In the genomic region with DNA sequence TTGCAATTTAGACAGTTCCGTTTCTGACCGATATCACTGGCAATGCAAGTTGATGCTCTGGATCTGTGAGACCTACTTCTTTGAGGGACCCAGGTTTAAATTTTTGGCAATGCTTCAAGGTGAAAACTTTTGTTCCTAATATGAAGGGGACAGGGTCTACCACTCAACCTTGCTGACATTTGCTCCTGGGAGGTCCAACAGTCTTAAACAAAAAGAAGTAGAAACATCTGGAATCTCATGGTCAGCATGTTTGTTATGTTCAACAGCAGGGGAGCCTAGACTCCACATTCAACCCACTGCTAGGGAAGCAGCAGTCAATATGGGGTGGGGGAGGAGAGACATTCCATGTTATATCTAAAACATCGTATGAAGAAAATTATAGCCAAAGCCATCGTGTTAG, we compare ENCODE assay signal across 19 cellular contexts.
DNase-seq lines count a peak whose midpoint lies in the region; ATAC-seq and TF ChIP-seq lines count a peak whose summit lies in the region.
"Had no signal": no experiment of that assay in that cellular context is flagged by ENCODE, and none has a peak within 500 bp of the region (broad histone marks: within the 10 kb centered on the region; RNA-seq: fewer than 3 reads in every experiment).

No MANE protein-coding gene starts in this region.

- peak overlapping the region; percentile 75 for H3K27ac ChIP-seq in HUES48 (ENCODE audit: low read depth, low read length)
- H3K27ac ChIP-seq: BLaER1, HL-60, KMS-11 had no signal

- no peak for DNase-seq in WTC11 (ENCODE audit: low spot score)
- peak; percentile 62 for DNase-seq in choroid plexus epithelial cell (ENCODE audit: low read depth)
- peak; percentile 20 for DNase-seq in iPS-NIHi11 (ENCODE audit: low spot score)
- DNase-seq in head of caudate nucleus = no peak
- no peak for DNase-seq in stimulated activated CD4-positive, alpha-beta T cell treated with anti-CD3 and anti-CD28 coated beads, Interleukin-4, amount 100 ng/mL, for 4 hours
- no peak for DNase-seq in NCI-H526 (lab: John Stamatoyannopoulos, UW)
- no peak for DNase-seq in GM19238 (ENCODE audit: insufficient read length, low spot score)
- DNase-seq: CD4-positive, CD25-positive, alpha-beta regulatory T cell; DND-41; GOT3; HCEC 1CT; MM.1S; NCI-H1694; NCI-H2081; NCI-H2227 treated with DMSO at 0.1 percent for 48 hours had no signal

- H3K4me3 ChIP-seq in HUES48 (ENCODE audit: low read depth, low read length) (no peak overlapping the region), choroid plexus epithelial cell (ENCODE audit: low read depth, low read length) (no peak overlapping the region)
- H3K4me3 ChIP-seq: BLaER1 had no signal

- 0 out of 2 replicates have a peak overlapping the region, but pooled peaks have one; percentile 6 for H3K9ac ChIP-seq in HUES48 (ENCODE audit: low read depth, low read length)
- H3K9ac ChIP-seq: BLaER1, KMS-11 had no signal

- TF ChIP-seq CTCF in WTC11 (IDR thresholded peaks at IDR 0.05) = no peak
- TF ChIP-seq CTCF in choroid plexus epithelial cell (conservative IDR thresholded peaks at IDR 0.05; ENCODE audit: low read depth, low read length) = peak; percentile 15

- H3K4me3 Mint-ChIP-seq in WTC11 = no peak overlapping the region
- H3K4me3 Mint-ChIP-seq: CD4-positive, CD25-positive, alpha-beta regulatory T cell had no signal

- intact Hi-C loops in head of caudate nucleus (cut with DNase I) = no loop called here

- H3K27me3 ChIP-seq in HUES48 (ENCODE audit: control insufficient read depth, insufficient read depth, low read length) = no peaks in the 10 kb centered on the region
- H3K27me3 ChIP-seq: BLaER1 had no signal

- POLR2A ChIA-PET in WTC11 (lab: Charles Lee) = interaction anchor here (0.6 kb wide), 1 partner anchor 1135 kb away, joined by 6 read pairs; no protein-coding TSS in a partner anchor

- H3K9me3 ChIP-seq in HUES48 (ENCODE audit: control insufficient read depth, insufficient read depth, low read length) = no peaks in the 10 kb centered on the region
- H3K9me3 ChIP-seq: BLaER1 had no signal

- ATAC-seq in WTC11 = peak; percentile 49

- no peaks in the 10 kb centered on the region for H3K36me3 ChIP-seq in HUES48 (ENCODE audit: control insufficient read depth, insufficient read depth, low read length)
- H3K36me3 ChIP-seq: BLaER1 had no signal

- H3K27ac Mint-ChIP-seq in WTC11 = no peak overlapping the region
- H3K27ac Mint-ChIP-seq: CD4-positive, CD25-positive, alpha-beta regulatory T cell had no signal

- CTCF ChIA-PET in WTC11 (lab: Charles Lee) = no interaction called here

- H3K36me3 Mint-ChIP-seq in WTC11 = no peaks in the 10 kb centered on the region
- H3K36me3 Mint-ChIP-seq: CD4-positive, CD25-positive, alpha-beta regulatory T cell had no signal

- H3K4me1 Mint-ChIP-seq in WTC11 = peaks cover 32% of the 10 kb centered on the region
- H3K4me1 Mint-ChIP-seq: CD4-positive, CD25-positive, alpha-beta regulatory T cell had no signal

- no peaks in the 10 kb centered on the region for H3K9me3 Mint-ChIP-seq in WTC11

- peaks cover 31% of the 10 kb centered on the region for H3K4me1 ChIP-seq in HUES48 (ENCODE audit: control insufficient read depth, insufficient read depth, low read length)
- H3K4me1 ChIP-seq: BLaER1 had no signal

- H3K27me3 Mint-ChIP-seq in WTC11 (ENCODE audit: low read depth) = no peaks in the 10 kb centered on the region

TF ChIP-seq in WTC11, 78 proteins besides CTCF, POLR2A, EP300 and RAD21:
- TF ChIP-seq ZNF317 (CRISPR knock-in tag; IDR thresholded peaks at IDR 0.05; ENCODE audit: borderline replicate concordance, low read depth) (no peak), ATF1 (CRISPR knock-in tag; IDR thresholded peaks at IDR 0.05) (no peak), PREB (CRISPR knock-in tag; IDR thresholded peaks at IDR 0.05; ENCODE audit: borderline replicate concordance) (no peak), CBFB (CRISPR knock-in tag; IDR thresholded peaks at IDR 0.05; ENCODE audit: low read depth) (no peak), MXD4 (CRISPR knock-in tag; IDR thresholded peaks at IDR 0.05; ENCODE audit: borderline replicate concordance) (no peak), OVOL2 (CRISPR knock-in tag; IDR thresholded peaks at IDR 0.05; ENCODE audit: borderline replicate concordance) (no peak), NR3C1 (CRISPR knock-in tag; conservative IDR thresholded peaks at IDR 0.05; ENCODE audit: low read depth) (no peak), IRF2 (CRISPR knock-in tag; IDR thresholded peaks at IDR 0.05; ENCODE audit: borderline replicate concordance, low read depth) (no peak), TCF7 (CRISPR knock-in tag; IDR thresholded peaks at IDR 0.05; ENCODE audit: low read depth) (no peak), E2F4 (CRISPR knock-in tag; IDR thresholded peaks at IDR 0.05; ENCODE audit: borderline replicate concordance, low read depth) (no peak), PRDM15 (CRISPR knock-in tag; IDR thresholded peaks at IDR 0.05) (no peak), SMAD3 (CRISPR knock-in tag; IDR thresholded peaks at IDR 0.05; ENCODE audit: borderline replicate concordance) (no peak), FOXJ3 (CRISPR knock-in tag; IDR thresholded peaks at IDR 0.05; ENCODE audit: borderline replicate concordance) (no peak), TEAD4 (CRISPR knock-in tag; IDR thresholded peaks at IDR 0.05) (no peak), ZNF396 (CRISPR knock-in tag; IDR thresholded peaks at IDR 0.05; ENCODE audit: borderline replicate concordance) (no peak), RELA (CRISPR knock-in tag; IDR thresholded peaks at IDR 0.05; ENCODE audit: borderline replicate concordance) (no peak)
- TF ChIP-seq, protein P1, sequence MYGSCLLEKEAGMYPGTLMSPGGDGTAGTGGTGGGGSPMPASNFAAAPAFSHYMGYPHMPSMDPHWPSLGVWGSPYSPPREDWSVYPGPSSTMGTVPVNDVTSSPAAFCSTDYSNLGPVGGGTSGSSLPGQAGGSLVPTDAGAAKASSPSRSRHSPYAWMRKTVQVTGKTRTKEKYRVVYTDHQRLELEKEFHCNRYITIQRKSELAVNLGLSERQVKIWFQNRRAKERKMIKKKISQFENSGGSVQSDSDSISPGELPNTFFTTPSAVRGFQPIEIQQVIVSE (CRISPR knock-in tag; IDR thresholded peaks at IDR 0.05; ENCODE audit: borderline replicate concordance) = no peak

Comparison
In these comparisons a context has a peak if more than half of its experiments do, and no peak if none do; other contexts are left out.
1. DNase-seq: peak in choroid plexus epithelial cell (single experiment) and iPS-NIHi11 (single experiment); none in WTC11 (single experiment), head of caudate nucleus (0 of 42), stimulated activated CD4-positive, alpha-beta T cell treated with anti-CD3 and anti-CD28 coated beads, Interleukin-4, amount 100 ng/mL, for 4 hours (0 of 2), NCI-H526 (0 of 2) and GM19238 (single experiment).